20 cellular contexts compared by ENCODE assay signal in genomic region chr21:40331804-40332203, GRCh38.
"Had no signal": no experiment of that assay in that cellular context is flagged by ENCODE, and none has a peak within 500 bp of the region (broad histone marks: within the 10 kb centered on the region; RNA-seq: fewer than 3 reads in every experiment).

No MANE protein-coding gene starts in this region.

- H3K27me3 ChIP-seq: ovary, right atrium auricular region, right lobe of liver, tibial nerve, uterus had no signal

- DNase-seq: islet precursor cell; left ventricle myocardium inferior; mesendoderm; naive B cell; natural killer cell; nephron progenitor cell; ovary; right lobe of liver; stimulated activated CD4-positive, alpha-beta T cell treated with anti-CD3 and anti-CD28 coated beads, Interleukin-1b, Interleukin-23, amount 100 ng/mL, for 48 hours; stimulated activated CD4-positive, alpha-beta T cell treated with anti-CD3 and anti-CD28 coated beads, Interleukin-2, amount 100 ng/mL, for 48 hours; stimulated activated CD4-positive, alpha-beta T cell treated with anti-CD3 and anti-CD28 coated beads, Interleukin-4, amount 100 ng/mL, for 4 hours; stimulated activated CD8-positive, alpha-beta memory T cell treated with anti-CD3 and anti-CD28 coated beads, Interleukin-4, amount 100 ng/mL, for 48 hours; stimulated activated naive CD4-positive, alpha-beta T cell treated with Interleukin-2 at 50 U/mL for 16 hours; stimulated activated naive CD8-positive, alpha-beta T cell treated with anti-CD3 and anti-CD28 coated beads, Interleukin-15, amount 100 ng/mL, for 72 hours; uterus had no signal

- H3K27ac ChIP-seq: left ventricle myocardium inferior, ovary, right atrium auricular region, right lobe of liver, tibial nerve, uterus had no signal

- H3K36me3 ChIP-seq: left ventricle myocardium inferior, ovary, right atrium auricular region, right lobe of liver, tibial nerve, uterus had no signal

- H3K4me2 ChIP-seq: smooth muscle cell had no signal

- H3K9me3 ChIP-seq: ovary, right lobe of liver, uterus had no signal

- ATAC-seq: natural killer cell; right lobe of liver; stimulated activated memory B cell treated with anti-CD40 and anti-IgM and Interleukin-4, amounts not matched to agents 10 μg/mL and 1 μg/mL and 100 μg/mL, for 72 hours; stimulated activated naive CD8-positive, alpha-beta T cell treated with anti-CD3 and anti-CD28 coated beads, Interleukin-15, amount 100 ng/mL, for 72 hours had no signal

- H3K4me3 ChIP-seq: left ventricle myocardium inferior, lung, ovary, right atrium auricular region, right lobe of liver, smooth muscle cell, tibial nerve, uterus had no signal
